ENCODE assay signal across 8 cellular contexts in genomic region chr1:159826436-159827101, GRCh38. TPM values are rescaled to one million over a fixed set of nuclear protein-coding genes. Genes with fewer than 3 reads are reported as not detected.
DNase-seq lines count a peak whose midpoint lies in the region; ATAC-seq and TF ChIP-seq lines count a peak whose summit lies in the region.

Gene SLAMF8 (plus strand): TSS chr1:159826873. CDS start chr1:159826899, 26 bp downstream.

- H3K27ac ChIP-seq in stomach: peak within 1 kb of the TSS in 2 of 5 donors; percentile 38 to 44

- peak; percentile 51 for DNase-seq in activated naive CD4-positive, alpha-beta T cell treated with Interleukin-2 at 50 U/mL for 16 hours
- DNase-seq in activated naive CD4-positive, alpha-beta T cell treated with anti-CD3 and anti-CD28 coated beads, Interleukin-2, amount 50 U/mL, for 16 hours: no peak
- DNase-seq in activated T-cell treated with anti-CD3 and anti-CD28 coated beads, Interleukin-2, amount 50 U/mL, for 4 hours: peak; percentile 16
- DNase-seq in medulla oblongata (ENCODE audit: extremely low spot score): peak; percentile 64
- DNase-seq in stomach: peak; percentile 48
- DNase-seq in NCI-H187 treated with DMSO at 0.1 percent for 48 hours (lab: John Stamatoyannopoulos, UW): no peak

- 66 to 74% (median 72%) methylated on average over 11 of the region's 11 CpGs for WGBS in stomach, 5 donors

- H3K4me1 Mint-ChIP-seq in activated T-cell treated with anti-CD3 and anti-CD28 coated beads, Interleukin-2, amount 50 U/mL, for 4 hours (ENCODE audit: low read depth): peaks cover 48% of the 10 kb centered on the region

- no peaks in the 10 kb centered on the region for H3K36me3 Mint-ChIP-seq in activated T-cell treated with anti-CD3 and anti-CD28 coated beads, Interleukin-2, amount 50 U/mL, for 4 hours (ENCODE audit: insufficient read depth)

- TF ChIP-seq CTCF in stomach (IDR thresholded peaks at IDR 0.05): no peak

- no peaks in the 10 kb centered on the region for H3K9me3 ChIP-seq in stomach

- H3K4me3 Mint-ChIP-seq in activated T-cell treated with anti-CD3 and anti-CD28 coated beads, Interleukin-2, amount 50 U/mL, for 4 hours: peak within 1 kb of the TSS; percentile 58

- no peak for TF ChIP-seq POLR2A in stomach (IDR thresholded peaks at IDR 0.05)

- H3K4me1 ChIP-seq in stomach: peaks cover 0 to 51% (median 9%) of the 10 kb centered on the region in 4 donors

- H3K9me3 Mint-ChIP-seq in activated T-cell treated with anti-CD3 and anti-CD28 coated beads, Interleukin-2, amount 50 U/mL, for 4 hours: peaks cover 6% of the 10 kb centered on the region

- TF ChIP-seq EP300 in stomach (IDR thresholded peaks at IDR 0.05): no peak

- intact Hi-C loops in stomach (cut with DNase I; ENCODE audit: low total_unique reads): no loop called here

- H3K36me3 ChIP-seq in stomach: no peaks in the 10 kb centered on the region

- peak; percentile 66 to 80 for ATAC-seq in activated T-cell treated with anti-CD3 and anti-CD28 coated beads, Interleukin-2, amount 50 U/mL, for 4 hours
- ATAC-seq in HG03342 (IDR thresholded peaks at IDR 0.05; ENCODE audit: unreplicated experiment) (no peak), HG02588 (IDR thresholded peaks at IDR 0.05; ENCODE audit: unreplicated experiment) (no peak)

- H3K4me3 ChIP-seq in stomach: peak within 1 kb of the TSS in 2 of 4 donors; percentile 20 to 31

- no peaks in the 10 kb centered on the region for H3K27me3 Mint-ChIP-seq in activated T-cell treated with anti-CD3 and anti-CD28 coated beads, Interleukin-2, amount 50 U/mL, for 4 hours (ENCODE audit: low read depth)

- H3K27me3 ChIP-seq in stomach: peaks cover 0 to 27% (median 2%) of the 10 kb centered on the region in 3 donors

RNA-seq across cellular contexts. Expression of gene SLAMF8, which starts in this region (rescaled TPM):
- total RNA-seq in activated T-cell treated with anti-CD3 and anti-CD28 coated beads, Interleukin-2, amount 50 U/mL, for 4 hours: 1 to 10 TPM in 2 of 3 donors, under 1 TPM in 1; 0.98 to 1.3 (median 1.2) TPM
- total RNA-seq in stomach: 1 to 10 TPM in 3 of 5 donors, not detected in 2; 2.0 to 4.5 (median 2.9) TPM
- polyA plus RNA-seq in stomach: 1 to 10 TPM in 2 of 3 donors, under 1 TPM in 1; 0.76 to 3.1 (median 1.9) TPM

Comparison
In these comparisons a context has a peak if more than half of its experiments do, and no peak if none do; other contexts are left out.
1. DNase-seq: peak in activated naive CD4-positive, alpha-beta T cell treated with Interleukin-2 at 50 U/mL for 16 hours (single experiment), activated T-cell treated with anti-CD3 and anti-CD28 coated beads, Interleukin-2, amount 50 U/mL, for 4 hours (single experiment), medulla oblongata (single experiment) and stomach (single experiment); none in activated naive CD4-positive, alpha-beta T cell treated with anti-CD3 and anti-CD28 coated beads, Interleukin-2, amount 50 U/mL, for 16 hours (single experiment) and NCI-H187 treated with DMSO at 0.1 percent for 48 hours (single experiment).
2. ATAC-seq: peak in activated T-cell treated with anti-CD3 and anti-CD28 coated beads, Interleukin-2, amount 50 U/mL, for 4 hours (2 of 2); none in HG03342 (single experiment) and HG02588 (single experiment).